18 cellular contexts compared by ENCODE assay signal in genomic region chr5:107524111-107524510, GRCh38.
A peak's percentile ranks its signal among the peaks of the same experiment; 100 is the strongest.
DNase-seq lines count a peak whose midpoint lies in the region; ATAC-seq and TF ChIP-seq lines count a peak whose summit lies in the region.
"Had no signal": no experiment of that assay in that cellular context is flagged by ENCODE, and none has a peak within 500 bp of the region (broad histone marks: within the 10 kb centered on the region; RNA-seq: fewer than 3 reads in every experiment).

No MANE protein-coding gene starts in this region.

- POLR2A ChIA-PET in RWPE1 (lab: Yijun Ruan, JAX; ENCODE audit: low non-redundant PET): no interaction called here

- H2AFZ ChIP-seq in GM23338 (no peak overlapping the region), hepatocyte (no peak overlapping the region)

- peaks cover 32% of the 10 kb centered on the region for H3K4me1 ChIP-seq in GM23338 (ENCODE audit: insufficient read depth)
- peaks cover 22% of the 10 kb centered on the region for H3K4me1 ChIP-seq in hepatocyte (ENCODE audit: insufficient read depth)

- no peaks in the 10 kb centered on the region for H3K27me3 Mint-ChIP-seq in GM23338 (ENCODE audit: insufficient read depth, low read depth, poor library complexity)

- peak overlapping the region; percentile 10; the same call in 1 of the 2 replicates for H3K27ac Mint-ChIP-seq in GM23338
- H3K27ac Mint-ChIP-seq: HFFc6 had no signal

- H3K36me3 Mint-ChIP-seq in GM23338 (ENCODE audit: low read depth): no peaks in the 10 kb centered on the region

- CTCF ChIA-PET in RWPE1 (lab: Yijun Ruan, JAX): interaction anchor here (1.6 kb wide), 1 partner anchor 11 kb away, joined by 6 read pairs; no protein-coding TSS in a partner anchor

- H3K27me3 ChIP-seq in GM23338 (ENCODE audit: insufficient read depth) (no peaks in the 10 kb centered on the region), hepatocyte (no peaks in the 10 kb centered on the region)

- no peaks in the 10 kb centered on the region for H3K36me3 ChIP-seq in GM23338 (ENCODE audit: insufficient read depth)
- no peaks in the 10 kb centered on the region for H3K36me3 ChIP-seq in hepatocyte (replicated peaks; ENCODE audit: insufficient read depth, low read depth)

- H3F3A ChIP-seq in GM23338 (replicated peaks; ENCODE audit: low read depth): no peaks in the 10 kb centered on the region

- no peak for DNase-seq in GM23338 (ENCODE audit: low spot score)
- peak; percentile 40 for DNase-seq in RWPE1 (ENCODE audit: low spot score)
- DNase-seq in glomerular visceral epithelial cell (ENCODE audit: extremely low spot score): peak; percentile 52
- DNase-seq in renal cortical epithelial cell (ENCODE audit: low read depth): peak; percentile 91
- DNase-seq in hepatocyte (ENCODE audit: low spot score): no peak
- DNase-seq: C1 segment of cervical spinal cord; DMS 273 treated with DMSO at 0.1 percent for 48 hours; GF-D8; HFFc6; IMR-90; Karpas-422; NCI-H1105 treated with DMSO at 0.1 percent for 48 hours; NCI-H1694 treated with DMSO at 0.1 percent for 48 hours; NCI-H226; NCI-H526 treated with DMSO at 0.1 percent for 48 hours; NK-92 treated with Interleukin-12 subunit alpha and Interleukin-12 subunit beta, amount 100 ng/mL, for 24 hours had no signal

- 95% methylated on average over 2 of the region's 2 CpGs for WGBS in hepatocyte (ENCODE audit: low lambda C conversion rate, missing lambda C conversion rate)

- H3K4me1 Mint-ChIP-seq in GM23338: peaks cover 51% of the 10 kb centered on the region

- no peak for ATAC-seq in GM23338
- no peak for ATAC-seq in GM19397 (IDR thresholded peaks at IDR 0.05; ENCODE audit: unreplicated experiment)
- no peak for ATAC-seq in HG02970 (IDR thresholded peaks at IDR 0.05; ENCODE audit: low FRiP score, unreplicated experiment)

- H4K20me1 ChIP-seq in GM23338 (replicated peaks; ENCODE audit: insufficient read depth): no peaks in the 10 kb centered on the region
- H4K20me1 ChIP-seq in hepatocyte (ENCODE audit: insufficient read depth, poor library complexity, severe bottlenecking): no peaks in the 10 kb centered on the region

- no peak for TF ChIP-seq CTCF in GM23338 (conservative IDR thresholded peaks at IDR 0.05; ENCODE audit: low read depth in 2 of 2)
- no peak for TF ChIP-seq CTCF in RWPE1 (conservative IDR thresholded peaks at IDR 0.05; ENCODE audit: low read depth)
- TF ChIP-seq CTCF in hepatocyte (IDR thresholded peaks at IDR 0.05; ENCODE audit: poor library complexity): no peak

- H3K79me2 ChIP-seq in GM23338 (replicated peaks; ENCODE audit: insufficient read depth) (peaks cover 5% of the 10 kb centered on the region; the same call in 1 of the 2 replicates), hepatocyte (peaks cover 41% of the 10 kb centered on the region)

- no peak overlapping the region for H3K4me3 Mint-ChIP-seq in GM23338
- H3K4me3 Mint-ChIP-seq: HFFc6 had no signal

- H3K4me3 ChIP-seq in GM23338: no peak overlapping the region
- no peak overlapping the region for H3K4me3 ChIP-seq in hepatocyte

- no peaks in the 10 kb centered on the region for H3K9me3 Mint-ChIP-seq in GM23338
- H3K9me3 Mint-ChIP-seq: HFFc6 had no signal

- H3K9me3 ChIP-seq in hepatocyte (ENCODE audit: low read depth): no peaks in the 10 kb centered on the region

- H3K9me2 ChIP-seq in GM23338 (ENCODE audit: insufficient read depth) (no peaks in the 10 kb centered on the region), hepatocyte (replicated peaks; ENCODE audit: insufficient read depth) (no peaks in the 10 kb centered on the region)

- H3K27ac ChIP-seq in GM23338 (ENCODE audit: low read depth): no peak overlapping the region
- H3K27ac ChIP-seq in RWPE1: no peak overlapping the region
- H3K27ac ChIP-seq in hepatocyte: no peak overlapping the region

- H3K4me2 ChIP-seq in GM23338 (no peak overlapping the region), hepatocyte (no peak overlapping the region)

TF ChIP-seq in GM23338, 12 proteins besides CTCF, POLR2A, EP300 and RAD21:
- TF ChIP-seq ETS1 (IDR thresholded peaks at IDR 0.05): no peak
- no peak for TF ChIP-seq EZH2phosphoT487 (IDR thresholded peaks at IDR 0.05; ENCODE audit: unreplicated experiment)
- no peak for TF ChIP-seq NANOG (IDR thresholded peaks at IDR 0.05; ENCODE audit: borderline replicate concordance)
- TF ChIP-seq ZNF114 (CRISPR knock-in tag; IDR thresholded peaks at IDR 0.05): no peak
- TF ChIP-seq POLR2AphosphoS5 (IDR thresholded peaks at IDR 0.05; ENCODE audit: low read depth): no peak
- no peak for TF ChIP-seq JUNB (IDR thresholded peaks at IDR 0.05; ENCODE audit: unreplicated experiment)

Comparison
In these comparisons a context has a peak if more than half of its experiments do, and no peak if none do; other contexts are left out.
1. DNase-seq: peak in RWPE1 (single experiment), glomerular visceral epithelial cell (single experiment) and renal cortical epithelial cell (single experiment); none in GM23338 (single experiment) and hepatocyte (single experiment).